8 cellular contexts compared by ENCODE assay signal in the genomic region with DNA sequence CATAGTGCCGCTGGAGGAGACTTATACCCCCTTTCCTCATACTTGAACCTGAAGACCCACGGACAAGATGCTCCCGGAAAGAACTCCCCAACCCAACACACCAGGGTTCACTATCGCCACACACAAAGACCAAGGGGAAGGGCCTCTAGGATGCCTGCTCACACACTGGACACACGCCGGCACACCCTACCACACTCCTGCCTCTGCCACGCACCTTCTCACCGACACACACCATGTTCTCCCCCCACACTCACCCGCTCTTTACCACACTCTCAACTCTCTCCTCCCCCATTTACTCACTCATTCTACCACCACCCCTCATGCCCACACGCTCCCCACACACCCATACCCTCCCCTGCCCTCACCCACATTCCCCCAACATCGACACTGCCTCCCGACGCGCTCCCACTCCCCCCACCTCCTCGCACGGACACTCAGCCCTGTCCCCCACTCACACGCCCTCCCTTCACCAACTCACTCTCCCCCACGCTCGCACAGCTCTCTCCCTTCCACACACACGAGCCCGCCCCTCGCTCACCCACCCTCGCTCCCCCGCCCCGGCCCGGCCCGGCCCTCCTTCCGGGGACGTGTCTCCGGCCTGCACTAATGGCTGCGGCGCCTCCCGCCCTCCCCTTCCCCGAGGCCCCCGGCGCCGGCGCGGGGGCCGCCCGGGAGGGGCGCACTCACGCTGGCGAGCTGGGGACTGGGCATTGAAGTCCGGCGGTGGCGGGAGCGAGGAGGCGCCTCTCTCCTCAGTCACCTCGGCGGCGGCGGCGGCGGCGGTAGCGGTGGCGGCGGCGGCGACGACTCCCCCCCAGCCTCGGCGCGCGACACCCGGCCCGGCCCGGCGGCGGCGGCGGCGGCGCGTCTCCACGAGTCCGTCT. TPM values are rescaled to one million over a fixed set of nuclear protein-coding genes. Genes with fewer than 3 reads are reported as not detected.
DNase-seq lines count a peak whose midpoint lies in the region; ATAC-seq and TF ChIP-seq lines count a peak whose summit lies in the region.

No MANE protein-coding gene starts in this region.

- DNase-seq in G401 (ENCODE audit: low spot score) (peak; percentile 55), mesenteric fat pad (ENCODE audit: low spot score) (peak; percentile 94), OCI-M2 (lab: John Stamatoyannopoulos, UW; ENCODE audit: unreplicated experiment) (no peak)
- DNase-seq in activated CD8-positive, alpha-beta memory T cell treated with anti-CD3 and anti-CD28 coated beads for 1 hour (ENCODE audit: extremely low read depth in 1 of 2, low read depth in 1 of 2): peak; percentile 46 to 71
- DNase-seq in effector memory CD8-positive, alpha-beta T cell: peak; percentile 75 to 78 (median 76)
- DNase-seq in stimulated activated CD8-positive, alpha-beta memory T cell treated with anti-CD3 and anti-CD28 coated beads, Interleukin-15, amount 100 ng/mL, for 4 hours (ENCODE audit: low read depth in 2 of 2): peak; percentile 74 to 77

- peaks cover 50% of the 10 kb centered on the region for H4K20me1 ChIP-seq in Loucy (ENCODE audit: insufficient read depth, low read length, poor library complexity, severe bottlenecking)

- H3K9ac ChIP-seq in Loucy (ENCODE audit: low read depth, low read length, poor library complexity, severe bottlenecking): peak overlapping the region; percentile 88

- H3K27me3 Mint-ChIP-seq in effector memory CD8-positive, alpha-beta T cell: no peaks in the 10 kb centered on the region

- H3F3A ChIP-seq in Loucy (ENCODE audit: low read depth): peaks cover 8% of the 10 kb centered on the region; the same call in 1 of the 2 replicates

- no peaks in the 10 kb centered on the region for H3K36me3 ChIP-seq in Loucy (ENCODE audit: insufficient read depth, low read length)

- peak overlapping the region; percentile 96 for H3K4me2 ChIP-seq in Loucy (ENCODE audit: low read depth, low read length, poor library complexity, severe bottlenecking)

- H3K79me2 ChIP-seq in Loucy (ENCODE audit: insufficient read depth, low read length): peaks cover 57% of the 10 kb centered on the region

- in situ Hi-C loops in G401 (cut with HindIII; ENCODE audit: low sequenced_read_pairs): no loop called here

- ATAC-seq in GM21737 (IDR thresholded peaks at IDR 0.05; ENCODE audit: unreplicated experiment): peak; percentile 23
- peak; percentile 62 for ATAC-seq in effector memory CD8-positive, alpha-beta T cell (replicated peaks)

- no peaks in the 10 kb centered on the region for H3K9me3 ChIP-seq in Loucy (ENCODE audit: insufficient read depth, low read depth, low read length)

- H3K4me1 ChIP-seq in Loucy (ENCODE audit: insufficient read depth, low read length, poor library complexity, severe bottlenecking): peaks cover 66% of the 10 kb centered on the region

- H3K9me2 ChIP-seq in Loucy (replicated peaks; ENCODE audit: low read depth, low read length): no peaks in the 10 kb centered on the region

- H2AFZ ChIP-seq in Loucy (ENCODE audit: low read length): no peak overlapping the region

- no peaks in the 10 kb centered on the region for H3K9me3 Mint-ChIP-seq in effector memory CD8-positive, alpha-beta T cell

- H3K36me3 Mint-ChIP-seq in effector memory CD8-positive, alpha-beta T cell (ENCODE audit: insufficient read depth): peaks cover 35% of the 10 kb centered on the region

- H3K27ac Mint-ChIP-seq in effector memory CD8-positive, alpha-beta T cell: peak overlapping the region; percentile 88 to 91

- peaks cover 61 to 76% of the 10 kb centered on the region in 2 donors for H3K4me1 Mint-ChIP-seq in effector memory CD8-positive, alpha-beta T cell (ENCODE audit: low read depth in 2 of 2)

- no peaks in the 10 kb centered on the region for H3K27me3 ChIP-seq in Loucy (ENCODE audit: insufficient read depth, low read length, poor library complexity, severe bottlenecking)

- TF ChIP-seq CTCF in Loucy (conservative IDR thresholded peaks at IDR 0.05; ENCODE audit: low read length): no peak

- peak overlapping the region; percentile 88 to 96 for H3K4me3 Mint-ChIP-seq in effector memory CD8-positive, alpha-beta T cell

- H3K4me3 ChIP-seq in Loucy (ENCODE audit: low read length, poor library complexity, severe bottlenecking): peak overlapping the region; percentile 83

RNA-seq across cellular contexts. Expression of gene PTP4A2, which starts 0.6 kb away (rescaled TPM):
- total RNA-seq in G401 (2014; rRNA removed; shearing (Covaris generic)): 280 and 436 TPM in 2 replicates
- total RNA-seq in mesenteric fat pad: 472 TPM
